ENCODE assay signal across 9 cellular contexts in the genomic region with DNA sequence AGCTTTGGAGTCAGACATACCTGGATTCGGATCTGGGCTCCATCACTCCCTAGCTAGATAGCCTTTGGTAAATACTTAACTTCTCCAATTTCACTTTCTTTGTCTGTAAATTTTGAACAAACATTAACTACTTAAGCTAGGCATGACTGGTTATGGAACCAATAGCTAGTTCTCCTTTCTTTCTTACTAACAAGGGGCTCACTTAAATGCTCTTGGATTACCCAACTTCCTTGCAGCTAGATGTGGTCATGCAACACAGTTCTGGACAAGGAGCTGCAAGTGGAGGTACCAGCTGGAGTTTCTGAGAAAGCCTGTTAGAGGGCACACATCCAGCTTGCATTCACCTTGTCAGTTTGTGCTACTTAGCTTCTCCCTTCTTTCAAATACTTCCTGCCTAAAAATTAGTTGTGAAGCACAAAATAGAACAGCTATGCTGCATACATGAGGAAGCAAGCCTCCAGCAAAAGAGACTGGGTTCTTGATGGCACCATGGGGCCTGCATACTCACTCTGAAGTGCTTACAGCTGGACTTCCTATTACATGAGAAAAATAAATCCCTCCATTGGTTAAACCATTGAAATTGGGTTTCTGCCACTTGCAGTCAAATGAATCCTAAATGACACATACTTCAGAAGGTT.
DNase-seq lines count a peak whose midpoint lies in the region; ATAC-seq and TF ChIP-seq lines count a peak whose summit lies in the region.
"Had no signal": no experiment of that assay in that cellular context is flagged by ENCODE, and none has a peak within 500 bp of the region (broad histone marks: within the 10 kb centered on the region; RNA-seq: fewer than 3 reads in every experiment).

No MANE protein-coding gene starts in this region.

- no peaks in the 10 kb centered on the region for H3K9me3 ChIP-seq in lower lobe of right lung

- peaks cover 30% of the 10 kb centered on the region for H3K4me1 Mint-ChIP-seq in osteocyte (ENCODE audit: unreplicated experiment)

- H3K36me3 Mint-ChIP-seq in osteocyte (ENCODE audit: unreplicated experiment), result no peaks in the 10 kb centered on the region

- no peak overlapping the region for H3K27ac Mint-ChIP-seq in osteocyte (ENCODE audit: unreplicated experiment)

- peaks cover under 1% of the 10 kb centered on the region for H3K27me3 Mint-ChIP-seq in osteocyte (ENCODE audit: unreplicated experiment)

- peak; percentile 77 for ATAC-seq in GM18508 (IDR thresholded peaks at IDR 0.05; ENCODE audit: insufficient read depth, unreplicated experiment)
- peak; percentile 60 for ATAC-seq in GM21723 (IDR thresholded peaks at IDR 0.05; ENCODE audit: unreplicated experiment)
- ATAC-seq in lower lobe of right lung, result peak; percentile 58 to 62

- in situ Hi-C loops in KBM-7 (cut with MboI; ENCODE audit: low pct_unique_long_range_greater_than_20kb, low sequenced_read_pairs), result no loop called here

- H3K4me3 Mint-ChIP-seq in osteocyte (ENCODE audit: unreplicated experiment), result no peak overlapping the region

- DNase-seq in KBM-7 (peak; percentile 51), lower lobe of right lung (no peak), NCI-H1694 treated with DMSO at 0.1 percent for 48 hours (lab: John Stamatoyannopoulos, UW) (no peak), osteocyte (ENCODE audit: extremely low spot score, unreplicated experiment) (no peak), NCI-H524 treated with DMSO at 0.1 percent for 48 hours (lab: John Stamatoyannopoulos, UW) (no peak)
- DNase-seq in stimulated activated CD4-positive, alpha-beta T cell treated with anti-CD3 and anti-CD28 coated beads, Interleukin-4, amount 100 ng/mL, for 4 hours, result no peak
- DNase-seq: T-helper 2 cell had no signal

- no peaks in the 10 kb centered on the region for H3K36me3 ChIP-seq in lower lobe of right lung

- no peaks in the 10 kb centered on the region for H3K9me3 Mint-ChIP-seq in osteocyte (ENCODE audit: unreplicated experiment)

- H3K27me3 ChIP-seq in lower lobe of right lung (ENCODE audit: low read depth), result no peaks in the 10 kb centered on the region

- H3K4me3 ChIP-seq in lower lobe of right lung, result no peak overlapping the region

- intact Hi-C loops in lower lobe of right lung (cut with DNase I), result no loop called here

- TF ChIP-seq CTCF in lower lobe of right lung (IDR thresholded peaks at IDR 0.05), result no peak
- no peak for TF ChIP-seq CTCF in osteocyte (IDR thresholded peaks at IDR 0.05)

- no peak overlapping the region for H3K27ac ChIP-seq in lower lobe of right lung

- peaks cover 37% of the 10 kb centered on the region for H3K4me1 ChIP-seq in lower lobe of right lung
